Comparison of ENCODE assay signal across 8 cellular contexts in genomic region chr14:100222219-100223093, GRCh38. TPM values are rescaled to one million over a fixed set of nuclear protein-coding genes. Genes with fewer than 3 reads are reported as not detected.
A peak's percentile ranks its signal among the peaks of the same experiment; 100 is the strongest.
DNase-seq lines count a peak whose midpoint lies in the region; ATAC-seq and TF ChIP-seq lines count a peak whose summit lies in the region.

No MANE protein-coding gene starts in this region.

- peak overlapping the region; percentile 94 for H3K4me3 ChIP-seq in CD4-positive, CD25-positive, alpha-beta regulatory T cell (ENCODE audit: low read depth, low read length)
- H3K4me3 ChIP-seq in WI38 (ENCODE audit: low read depth, low read length) (peak overlapping the region; percentile 56), mesendoderm (ENCODE audit: low read length) (no peak overlapping the region), BE2C (ENCODE audit: low read depth, low read length) (no peak overlapping the region)

- H3K4me3 Mint-ChIP-seq in CD4-positive, CD25-positive, alpha-beta regulatory T cell, result no peak overlapping the region
- H3K4me3 Mint-ChIP-seq in effector memory CD8-positive, alpha-beta T cell, result no peak overlapping the region

- H3K4ac ChIP-seq in mesendoderm (ENCODE audit: low read depth, low read length), result peak overlapping the region; percentile 27

- H3K56ac ChIP-seq in mesendoderm (ENCODE audit: low read length), result peak overlapping the region; percentile 81

- peak overlapping the region; percentile 31 for H3K4me2 ChIP-seq in mesendoderm (ENCODE audit: low read length)

- WGBS in mesendoderm (ENCODE audit: extremely low coverage, insufficient coverage, low lambda C conversion rate), result no CpG with 5 or more reads among the region's 14 CpGs

- H3K4me1 Mint-ChIP-seq in CD4-positive, CD25-positive, alpha-beta regulatory T cell, result peaks cover 14 to 30% (median 16%) of the 10 kb centered on the region in 4 donors
- H3K4me1 Mint-ChIP-seq in effector memory CD8-positive, alpha-beta T cell (ENCODE audit: low read depth in 2 of 2), result peaks cover 18% of the 10 kb centered on the region in 2 donors

- H3K27ac ChIP-seq in CD4-positive, CD25-positive, alpha-beta regulatory T cell (ENCODE audit: insufficient read depth, low read length, poor library complexity, severe bottlenecking), result peak overlapping the region; percentile 81
- H3K27ac ChIP-seq in mesendoderm (ENCODE audit: low read depth, low read length), result peak overlapping the region; percentile 89

- no peak overlapping the region for H4K5ac ChIP-seq in mesendoderm (ENCODE audit: low read length)

- peak overlapping the region; percentile 75 for H3K9ac ChIP-seq in mesendoderm (ENCODE audit: low read length)

- TF ChIP-seq CTCF in WI38 (IDR thresholded peaks at IDR 0.05; ENCODE audit: low read depth, low read length) (no peak), BE2C (IDR thresholded peaks at IDR 0.05; ENCODE audit: low read depth, low read length) (no peak)

- H3K36me3 Mint-ChIP-seq in CD4-positive, CD25-positive, alpha-beta regulatory T cell, result no peaks in the 10 kb centered on the region
- no peaks in the 10 kb centered on the region for H3K36me3 Mint-ChIP-seq in effector memory CD8-positive, alpha-beta T cell (ENCODE audit: insufficient read depth)

- H3K27ac Mint-ChIP-seq in CD4-positive, CD25-positive, alpha-beta regulatory T cell, result no peak overlapping the region
- no peak overlapping the region for H3K27ac Mint-ChIP-seq in effector memory CD8-positive, alpha-beta T cell

- H2BK5ac ChIP-seq in mesendoderm (ENCODE audit: low read length), result no peak overlapping the region

- no peaks in the 10 kb centered on the region for H3K9me3 Mint-ChIP-seq in CD4-positive, CD25-positive, alpha-beta regulatory T cell
- H3K9me3 Mint-ChIP-seq in effector memory CD8-positive, alpha-beta T cell, result no peaks in the 10 kb centered on the region

- H3K4me1 ChIP-seq in CD4-positive, CD25-positive, alpha-beta regulatory T cell (ENCODE audit: control insufficient read depth, insufficient read depth, low read length, poor library complexity, severe bottlenecking), result peaks cover 50% of the 10 kb centered on the region
- peaks cover 9% of the 10 kb centered on the region for H3K4me1 ChIP-seq in mesendoderm (ENCODE audit: control insufficient read depth, low read depth, low read length)
- H3K4me1 ChIP-seq in BE2C, result peaks cover 5% of the 10 kb centered on the region

- no peaks in the 10 kb centered on the region for H3K27me3 ChIP-seq in CD4-positive, CD25-positive, alpha-beta regulatory T cell (ENCODE audit: control insufficient read depth, insufficient read depth, low read length)
- H3K27me3 ChIP-seq in mesendoderm (ENCODE audit: insufficient read depth, low read length, poor library complexity) (no peaks in the 10 kb centered on the region), BE2C (no peaks in the 10 kb centered on the region)

- no peak overlapping the region for H4K8ac ChIP-seq in mesendoderm (ENCODE audit: low read depth, low read length)

- ATAC-seq in CD4-positive, CD25-positive, alpha-beta regulatory T cell (ENCODE audit: low read depth in 2 of 2), result no peak
- ATAC-seq in GM21825 (IDR thresholded peaks at IDR 0.05; ENCODE audit: unreplicated experiment) (peak; percentile 19), HG03378 (IDR thresholded peaks at IDR 0.05; ENCODE audit: unreplicated experiment) (no peak)
- no peak for ATAC-seq in effector memory CD8-positive, alpha-beta T cell (replicated peaks)

- peak overlapping the region; percentile 57 for H3K18ac ChIP-seq in mesendoderm (ENCODE audit: low read length)

- H2AK5ac ChIP-seq in mesendoderm (ENCODE audit: low read length), result no peak overlapping the region

- H3K36me3 ChIP-seq in CD4-positive, CD25-positive, alpha-beta regulatory T cell (ENCODE audit: control insufficient read depth, insufficient read depth, low read length), result no peaks in the 10 kb centered on the region
- H3K36me3 ChIP-seq in mesendoderm (ENCODE audit: control insufficient read depth, insufficient read depth, low read length), result no peaks in the 10 kb centered on the region
- no peaks in the 10 kb centered on the region for H3K36me3 ChIP-seq in BE2C

- H2BK120ac ChIP-seq in mesendoderm (ENCODE audit: low read depth, low read length), result no peak overlapping the region

- no peaks in the 10 kb centered on the region for H3K27me3 Mint-ChIP-seq in CD4-positive, CD25-positive, alpha-beta regulatory T cell
- H3K27me3 Mint-ChIP-seq in effector memory CD8-positive, alpha-beta T cell, result no peaks in the 10 kb centered on the region

- H3K23ac ChIP-seq in mesendoderm (ENCODE audit: low read length), result no peak overlapping the region

- peaks cover 10% of the 10 kb centered on the region for H3K79me2 ChIP-seq in mesendoderm (ENCODE audit: control insufficient read depth, insufficient read depth, low read length)

- peaks cover 11% of the 10 kb centered on the region for H3K79me1 ChIP-seq in mesendoderm (ENCODE audit: low read length)

- no peak overlapping the region for H2BK15ac ChIP-seq in mesendoderm (replicated peaks; ENCODE audit: low read depth)

- no peaks in the 10 kb centered on the region for H3K9me3 ChIP-seq in CD4-positive, CD25-positive, alpha-beta regulatory T cell (ENCODE audit: control insufficient read depth in 2 of 2, low read length in 2 of 2)
- H3K9me3 ChIP-seq in BE2C, result no peaks in the 10 kb centered on the region

- DNase-seq in CD4-positive, CD25-positive, alpha-beta regulatory T cell, result peak in 1 of 3 donors; percentile 50
- DNase-seq in mesendoderm (no peak), BE2C (no peak), NCI-H2196 (lab: John Stamatoyannopoulos, UW; ENCODE audit: unreplicated experiment) (no peak)
- no peak for DNase-seq in effector memory CD8-positive, alpha-beta T cell

RNA-seq across cellular contexts. Expression of gene YY1, which starts 16.5 kb away (rescaled TPM):
- 79.4 TPM for total RNA-seq in CD4-positive, CD25-positive, alpha-beta regulatory T cell
- 10 to 100 TPM; 16.4 to 21.9 (median 19.0) TPM for polyA plus RNA-seq in CD4-positive, CD25-positive, alpha-beta regulatory T cell
- 150 TPM for polyA plus RNA-seq in mesendoderm (2013, experiment 1 of 2)
- polyA plus RNA-seq in mesendoderm (2013, experiment 2 of 2), result 152 TPM
- polyA plus RNA-seq in BE2C (2012; ENCODE audit: insufficient read depth, insufficient read length, low read depth), result 87.1 TPM

Comparison
In these comparisons a context has a peak if more than half of its experiments do, and no peak if none do; other contexts are left out.
1. H3K4me3 ChIP-seq: peak in CD4-positive, CD25-positive, alpha-beta regulatory T cell (single experiment) and WI38 (single experiment); none in mesendoderm (single experiment) and BE2C (single experiment).